10 cellular contexts compared by ENCODE assay signal in genomic region chr10:1142596-1142995, GRCh38.
DNase-seq lines count a peak whose midpoint lies in the region; ATAC-seq and TF ChIP-seq lines count a peak whose summit lies in the region.
"Had no signal": no experiment of that assay in that cellular context is flagged by ENCODE, and none has a peak within 500 bp of the region (broad histone marks: within the 10 kb centered on the region; RNA-seq: fewer than 3 reads in every experiment).

No MANE protein-coding gene starts in this region.

- no peak overlapping the region for H3K27ac Mint-ChIP-seq in WTC11
- H3K27ac Mint-ChIP-seq in CD4-positive, alpha-beta T cell: no peak overlapping the region

- no peaks in the 10 kb centered on the region for H3K36me3 ChIP-seq in upper lobe of left lung
- H3K36me3 ChIP-seq: pancreas had no signal

- peak; percentile 64 for ATAC-seq in WTC11
- ATAC-seq in HG02970 (IDR thresholded peaks at IDR 0.05; ENCODE audit: low FRiP score, unreplicated experiment): no peak
- ATAC-seq in CD4-positive, alpha-beta T cell (ENCODE audit: poor library complexity): no peak
- no peak for ATAC-seq in upper lobe of left lung (ENCODE audit: low FRiP score in 2 of 2)
- ATAC-seq: pancreas had no signal

- H3K27me3 ChIP-seq in CD4-positive, alpha-beta T cell (ENCODE audit: control insufficient read depth, insufficient read depth, low read length): no peaks in the 10 kb centered on the region
- H3K27me3 ChIP-seq in upper lobe of left lung: no peaks in the 10 kb centered on the region
- H3K27me3 ChIP-seq: pancreas had no signal

- peaks cover 3% of the 10 kb centered on the region for H3K4me1 Mint-ChIP-seq in WTC11
- no peaks in the 10 kb centered on the region for H3K4me1 Mint-ChIP-seq in CD4-positive, alpha-beta T cell (ENCODE audit: low read depth)

- DNase-seq in CD1c-positive myeloid dendritic cell (ENCODE audit: extremely low spot score): peak; percentile 7
- DNase-seq in GM13977 (ENCODE audit: low spot score): no peak
- no peak for DNase-seq in WTC11 (ENCODE audit: low spot score)
- DNase-seq in head of caudate nucleus: peak in 37 of 42 donors; percentile 21 to 83 (median 55)
- DNase-seq in CD4-positive, alpha-beta T cell: no peak
- no peak for DNase-seq in iPS-NIHi11 (ENCODE audit: low spot score)
- no peak for DNase-seq in upper lobe of left lung
- DNase-seq: NCI-H226, pancreas had no signal

- no peak for TF ChIP-seq POLR2A in upper lobe of left lung (IDR thresholded peaks at IDR 0.05)

- intact Hi-C loops in head of caudate nucleus (cut with DNase I): no loop called here
- intact Hi-C loops in CD4-positive, alpha-beta T cell (cut with DNase I, micrococcal nuclease): no loop called here

- H3K4me1 ChIP-seq in upper lobe of left lung: no peaks in the 10 kb centered on the region
- H3K4me1 ChIP-seq: pancreas had no signal

- no peak overlapping the region for H3K27ac ChIP-seq in CD4-positive, alpha-beta T cell (ENCODE audit: low read depth, low read length)
- H3K27ac ChIP-seq in upper lobe of left lung: no peak overlapping the region
- H3K27ac ChIP-seq: pancreas had no signal

- peaks cover 18% of the 10 kb centered on the region for H3K36me3 Mint-ChIP-seq in WTC11
- H3K36me3 Mint-ChIP-seq in CD4-positive, alpha-beta T cell (ENCODE audit: low read depth): no peaks in the 10 kb centered on the region

- CTCF ChIA-PET in WTC11 (lab: Charles Lee): no interaction called here
- CTCF ChIA-PET in CD4-positive, alpha-beta T cell (lab: Charles Lee): no interaction called here

- no peaks in the 10 kb centered on the region; the same call in 1 of the 2 replicates for H3K27me3 Mint-ChIP-seq in WTC11 (ENCODE audit: low read depth)
- peaks cover 14% of the 10 kb centered on the region for H3K27me3 Mint-ChIP-seq in CD4-positive, alpha-beta T cell

- POLR2A ChIA-PET in WTC11 (lab: Charles Lee): no interaction called here
- POLR2A ChIA-PET in CD4-positive, alpha-beta T cell (lab: Charles Lee): no interaction called here

- 55 to 56% methylated on average over 3 of the region's 3 CpGs for WGBS in upper lobe of left lung, 2 donors

- in situ Hi-C loops in GM13977 (cut with MboI; ENCODE audit: low pct_unique_long_range_greater_than_20kb, low sequenced_read_pairs, unreplicated experiment): no loop called here

- no peak overlapping the region for H3K4me3 ChIP-seq in upper lobe of left lung
- H3K4me3 ChIP-seq: pancreas had no signal

- TF ChIP-seq EP300 in upper lobe of left lung (IDR thresholded peaks at IDR 0.05): no peak

- peak; percentile 47 for TF ChIP-seq CTCF in GM13977 (IDR thresholded peaks at IDR 0.05; ENCODE audit: extremely low read depth, insufficient read depth, missing control alignments)
- TF ChIP-seq CTCF in WTC11 (IDR thresholded peaks at IDR 0.05): no peak
- no peak for TF ChIP-seq CTCF in CD4-positive, alpha-beta T cell (IDR thresholded peaks at IDR 0.05)
- TF ChIP-seq CTCF in upper lobe of left lung (IDR thresholded peaks at IDR 0.05): no peak

- peaks cover 19% of the 10 kb centered on the region for H3K9me3 ChIP-seq in CD4-positive, alpha-beta T cell (ENCODE audit: control insufficient read depth, low read length)
- peaks cover 7 to 23% (median 12%) of the 10 kb centered on the region in 4 donors for H3K9me3 ChIP-seq in upper lobe of left lung

- no peak overlapping the region for H3K4me3 Mint-ChIP-seq in WTC11
- no peak overlapping the region for H3K4me3 Mint-ChIP-seq in CD4-positive, alpha-beta T cell

- H3K9me3 Mint-ChIP-seq in WTC11: peaks cover 44% of the 10 kb centered on the region
- peaks cover 15% of the 10 kb centered on the region for H3K9me3 Mint-ChIP-seq in CD4-positive, alpha-beta T cell

TF ChIP-seq in WTC11, 78 proteins besides CTCF, POLR2A, EP300 and RAD21 (continues in another document):
- TF ChIP-seq ZNF219 (CRISPR knock-in tag; IDR thresholded peaks at IDR 0.05; ENCODE audit: borderline replicate concordance) (no peak), TP53 (CRISPR knock-in tag; IDR thresholded peaks at IDR 0.05) (no peak), FOXJ3 (CRISPR knock-in tag; IDR thresholded peaks at IDR 0.05; ENCODE audit: borderline replicate concordance) (no peak), PREB (CRISPR knock-in tag; IDR thresholded peaks at IDR 0.05; ENCODE audit: borderline replicate concordance) (no peak), JUN (CRISPR knock-in tag; IDR thresholded peaks at IDR 0.05) (no peak), E2F5 (CRISPR knock-in tag; IDR thresholded peaks at IDR 0.05) (no peak), TEAD1 (CRISPR knock-in tag; IDR thresholded peaks at IDR 0.05) (no peak), ERG (CRISPR knock-in tag; IDR thresholded peaks at IDR 0.05) (no peak), ZNF281 (CRISPR knock-in tag; IDR thresholded peaks at IDR 0.05) (no peak), ZNF512 (CRISPR knock-in tag; IDR thresholded peaks at IDR 0.05; ENCODE audit: borderline replicate concordance) (no peak), ZNF396 (CRISPR knock-in tag; IDR thresholded peaks at IDR 0.05; ENCODE audit: borderline replicate concordance) (no peak), GRHL2 (CRISPR knock-in tag; IDR thresholded peaks at IDR 0.05; ENCODE audit: insufficient replicate concordance, severe bottlenecking) (no peak), ZSCAN18 (CRISPR knock-in tag; IDR thresholded peaks at IDR 0.05) (no peak)

Comparison
In these comparisons a context has a peak if more than half of its experiments do, and no peak if none do; other contexts are left out.
1. DNase-seq: peak in CD1c-positive myeloid dendritic cell (single experiment) and head of caudate nucleus (37 of 42); none in GM13977 (single experiment), WTC11 (single experiment), CD4-positive, alpha-beta T cell (0 of 10), iPS-NIHi11 (single experiment) and upper lobe of left lung (0 of 2).